In the genomic region with DNA sequence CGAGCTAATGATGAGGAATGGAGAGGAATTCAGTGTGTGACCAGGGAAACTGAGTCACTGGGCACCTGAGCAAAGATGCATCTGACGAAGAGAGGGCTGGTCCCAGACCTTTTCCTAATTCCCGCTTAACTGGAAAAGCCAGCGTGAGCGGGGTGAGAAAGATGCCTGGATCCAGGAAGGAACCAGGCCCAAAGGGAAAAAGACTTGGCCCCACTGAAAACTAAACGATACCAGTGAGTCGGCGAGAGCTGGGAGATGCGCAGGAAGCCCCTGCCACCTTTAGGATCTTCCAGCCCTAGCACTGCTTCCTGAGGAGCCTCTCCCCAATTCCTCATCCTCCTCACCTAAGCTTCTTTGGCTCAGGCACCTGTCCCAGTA, we compare ENCODE assay signal across 8 cellular contexts. TPM values are rescaled to one million over a fixed set of nuclear protein-coding genes. Genes with fewer than 3 reads are reported as not detected.
DNase-seq lines count a peak whose midpoint lies in the region; ATAC-seq and TF ChIP-seq lines count a peak whose summit lies in the region.

No MANE protein-coding gene starts in this region.

- H3K27me3 ChIP-seq in body of pancreas, result no peaks in the 10 kb centered on the region
- no peaks in the 10 kb centered on the region for H3K27me3 ChIP-seq in left lung
- H3K27me3 ChIP-seq in thoracic aorta (replicated peaks; ENCODE audit: insufficient read depth), result no peaks in the 10 kb centered on the region

- H3K27ac ChIP-seq in body of pancreas (peak overlapping the region in 2 of 4 donors; percentile 41 to 47), left lung (peak overlapping the region in 1 of 2 donors; percentile 74), thoracic aorta (peak overlapping the region; percentile 42 to 61)

- H3K9me3 ChIP-seq in body of pancreas, result no peaks in the 10 kb centered on the region
- H3K9me3 ChIP-seq in left lung, result no peaks in the 10 kb centered on the region
- H3K9me3 ChIP-seq in thoracic aorta, result no peaks in the 10 kb centered on the region

- 53 to 69% methylated on average over 9 of the region's 9 CpGs for WGBS in body of pancreas, 2 donors

- peaks cover 37% of the 10 kb centered on the region for H3K4me1 Mint-ChIP-seq in activated CD4-positive, alpha-beta T cell treated with anti-CD3 and anti-CD28 coated beads, Interleukin-2, amount 10 ng/mL, durations not matched to agents 7 days and 5 days

- peaks cover 18% of the 10 kb centered on the region for H3K4me1 ChIP-seq in body of pancreas
- peaks cover 0 to 23% of the 10 kb centered on the region in 2 donors for H3K4me1 ChIP-seq in left lung
- H3K4me1 ChIP-seq in thoracic aorta (ENCODE audit: control insufficient read depth in 1 of 2, low read depth in 2 of 2), result peaks cover 11 to 16% of the 10 kb centered on the region in 2 donors

- TF ChIP-seq CTCF in body of pancreas (IDR thresholded peaks at IDR 0.05), result no peak
- no peak for TF ChIP-seq CTCF in left lung (IDR thresholded peaks at IDR 0.05)
- TF ChIP-seq CTCF in thoracic aorta (IDR thresholded peaks at IDR 0.05), result no peak

- POLR2A ChIA-PET in activated CD4-positive, alpha-beta T cell treated with anti-CD3 and anti-CD28 coated beads, Interleukin-2, amount 10 ng/mL, durations not matched to agents 7 days and 5 days (lab: Charles Lee), result no interaction called here

- intact Hi-C loops in body of pancreas (cut with DNase I) (no loop called here), left lung (cut with DNase I) (no loop called here)

- H3K36me3 ChIP-seq in body of pancreas (replicated peaks in 1 of 2; ENCODE audit: insufficient read depth in 1 of 2, low read depth in 2 of 2) (no peaks in the 10 kb centered on the region), left lung (peaks cover 0 to 35% of the 10 kb centered on the region in 2 donors), thoracic aorta (peaks cover 1% of the 10 kb centered on the region)

- peak; percentile 22 for ATAC-seq in body of pancreas
- ATAC-seq in left lung, result peak; percentile 5
- no peak for ATAC-seq in thoracic aorta (ENCODE audit: insufficient number of reproducible peaks, low FRiP score, low read depth)

- H3K27ac Mint-ChIP-seq in activated CD4-positive, alpha-beta T cell treated with anti-CD3 and anti-CD28 coated beads, Interleukin-2, amount 10 ng/mL, durations not matched to agents 7 days and 5 days, result peak overlapping the region; percentile 96

- peaks cover 9% of the 10 kb centered on the region for H3K36me3 Mint-ChIP-seq in activated CD4-positive, alpha-beta T cell treated with anti-CD3 and anti-CD28 coated beads, Interleukin-2, amount 10 ng/mL, durations not matched to agents 7 days and 5 days (ENCODE audit: low read depth)

- DNase-seq in activated CD4-positive, alpha-beta T cell treated with anti-CD3 and anti-CD28 coated beads, Interleukin-2, amount 10 ng/mL, durations not matched to agents 7 days and 5 days, result no peak
- DNase-seq in activated CD4-positive, alpha-beta T cell treated with anti-CD3 and anti-CD28 coated beads for 1 hour, result no peak
- DNase-seq in body of pancreas, result peak in 1 of 4 donors; percentile 34
- DNase-seq in left lung, result no peak
- no peak for DNase-seq in thoracic aorta (ENCODE audit: low spot score)
- DNase-seq in amniotic stem cell (lab: John Stamatoyannopoulos, UW), result no peak
- no peak for DNase-seq in DMS153 treated with DMSO at 0.1 percent for 48 hours (lab: John Stamatoyannopoulos, UW; ENCODE audit: unreplicated experiment)
- DNase-seq in erythroblast (lab: John Stamatoyannopoulos, UW), result no peak

- H3K4me3 ChIP-seq in body of pancreas (peak overlapping the region in 1 of 2 donors; percentile 43), left lung (peak overlapping the region; percentile 56 to 72), thoracic aorta (peak overlapping the region; percentile 85)

- peaks cover 3% of the 10 kb centered on the region for H3K27me3 Mint-ChIP-seq in activated CD4-positive, alpha-beta T cell treated with anti-CD3 and anti-CD28 coated beads, Interleukin-2, amount 10 ng/mL, durations not matched to agents 7 days and 5 days

- no peaks in the 10 kb centered on the region for H3K9me3 Mint-ChIP-seq in activated CD4-positive, alpha-beta T cell treated with anti-CD3 and anti-CD28 coated beads, Interleukin-2, amount 10 ng/mL, durations not matched to agents 7 days and 5 days

- H3K4me3 Mint-ChIP-seq in activated CD4-positive, alpha-beta T cell treated with anti-CD3 and anti-CD28 coated beads, Interleukin-2, amount 10 ng/mL, durations not matched to agents 7 days and 5 days, result peak overlapping the region; percentile 91

- CTCF ChIA-PET in activated CD4-positive, alpha-beta T cell treated with anti-CD3 and anti-CD28 coated beads, Interleukin-2, amount 10 ng/mL, durations not matched to agents 7 days and 5 days (lab: Charles Lee), result interaction anchor here (1.1 to 1.5 kb wide), 7 partner anchors 9 to 317 kb away, joined by 3 to 8 read pairs (median 5); a partner anchor contains a TSS

- TF ChIP-seq POLR2A in body of pancreas (IDR thresholded peaks at IDR 0.05) (no peak), erythroblast (IDR thresholded peaks at IDR 0.05; ENCODE audit: low read length) (no peak)

RNA-seq across cellular contexts. Expression of a gene that starts 0.5 kb away (rescaled TPM):
- 10 to 100 TPM; 58.0 to 59.3 TPM for total RNA-seq in activated CD4-positive, alpha-beta T cell treated with anti-CD3 and anti-CD28 coated beads, Interleukin-2, amount 10 ng/mL, durations not matched to agents 7 days and 5 days
- 10 to 100 TPM; 34.8 to 40.9 TPM for total RNA-seq in body of pancreas
- total RNA-seq in left lung, result 10 to 100 TPM; 18.0 to 18.7 TPM
- 10 to 100 TPM; 42.6 to 47.0 TPM for total RNA-seq in thoracic aorta

RNA-seq across cellular contexts. Expression of a gene that starts 14.9 kb away (rescaled TPM):
- total RNA-seq in activated CD4-positive, alpha-beta T cell treated with anti-CD3 and anti-CD28 coated beads, Interleukin-2, amount 10 ng/mL, durations not matched to agents 7 days and 5 days, result 10 to 100 TPM; 25.1 to 26.9 TPM
- total RNA-seq in body of pancreas, result 1 to 10 TPM; 2.9 to 8.9 TPM
- 1 to 10 TPM; 2.6 to 6.3 TPM for total RNA-seq in left lung
- 1 to 10 TPM; 1.6 to 3.2 TPM for total RNA-seq in thoracic aorta

RNA-seq across cellular contexts. Expression of a gene that starts 15.1 kb away (rescaled TPM):
- 10 to 100 TPM; 70.2 to 73.9 TPM for total RNA-seq in activated CD4-positive, alpha-beta T cell treated with anti-CD3 and anti-CD28 coated beads, Interleukin-2, amount 10 ng/mL, durations not matched to agents 7 days and 5 days
- total RNA-seq in body of pancreas (10 to 100 TPM; 42.8 to 63.8 TPM), left lung (10 to 100 TPM; 41.2 to 50.0 TPM), thoracic aorta (10 to 100 TPM; 53.5 to 56.2 TPM)

RNA-seq across cellular contexts. Expression of a gene that starts 30.3 kb away (rescaled TPM):
- 1 to 10 TPM; 4.2 to 4.6 TPM for total RNA-seq in activated CD4-positive, alpha-beta T cell treated with anti-CD3 and anti-CD28 coated beads, Interleukin-2, amount 10 ng/mL, durations not matched to agents 7 days and 5 days
- total RNA-seq in body of pancreas (1 to 10 TPM; 3.9 to 4.6 TPM), left lung (10 to 100 TPM; 20.5 to 41.0 TPM), thoracic aorta (10 to 100 TPM; 15.0 to 16.2 TPM)

RNA-seq across cellular contexts. Expression of a gene that starts 32.9 kb away (rescaled TPM):
- 100 to 1,000 TPM; 297 to 302 TPM for total RNA-seq in activated CD4-positive, alpha-beta T cell treated with anti-CD3 and anti-CD28 coated beads, Interleukin-2, amount 10 ng/mL, durations not matched to agents 7 days and 5 days
- total RNA-seq in body of pancreas (10 to 100 TPM; 28.3 to 47.0 TPM), left lung (100 to 1,000 TPM; 122 to 137 TPM), thoracic aorta (10 to 100 TPM; 91.0 to 93.1 TPM)
